In the genomic region with DNA sequence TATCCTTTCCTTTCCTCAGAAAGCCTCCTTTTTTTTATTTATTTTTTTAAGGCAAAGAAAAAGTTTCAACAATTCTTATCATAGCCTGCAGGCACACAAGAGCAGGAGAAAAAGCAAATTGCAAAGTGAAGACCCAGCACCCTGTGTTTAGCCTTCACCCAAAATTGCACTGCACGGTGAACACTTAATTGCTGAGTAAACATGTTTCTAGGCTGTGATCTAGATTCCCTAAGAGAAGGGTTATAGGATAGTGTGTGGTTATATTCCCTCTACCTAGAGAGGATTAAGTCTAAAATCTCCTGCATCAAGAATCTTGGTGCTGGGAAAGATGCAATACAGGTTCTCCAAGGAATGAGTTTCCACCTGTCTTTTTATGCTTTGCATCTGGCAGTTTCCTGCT, we compare ENCODE assay signal across 13 cellular contexts.
A peak's percentile ranks its signal among the peaks of the same experiment; 100 is the strongest.
DNase-seq lines count a peak whose midpoint lies in the region; ATAC-seq, FAIRE-seq and TF ChIP-seq lines count a peak whose summit lies in the region.
"Had no signal": no experiment of that assay in that cellular context is flagged by ENCODE, and none has a peak within 500 bp of the region (broad histone marks: within the 10 kb centered on the region; RNA-seq: fewer than 3 reads in every experiment).

No MANE protein-coding gene starts in this region.

- FAIRE-seq in K562 (lab: Jason Lieb, UNC): no peak

- H2AFZ ChIP-seq in K562 (ENCODE audit: low read depth, low read length): no peak overlapping the region

- H3K27me3 ChIP-seq in BLaER1: no peaks in the 10 kb centered on the region
- no peaks in the 10 kb centered on the region for H3K27me3 ChIP-seq in K562 (ENCODE audit: control insufficient read depth in 2 of 2, insufficient read depth in 2 of 2, low read length in 2 of 2)
- H3K27me3 ChIP-seq: BE2C, MG63 had no signal

- no peaks in the 10 kb centered on the region for H3K36me3 ChIP-seq in BLaER1
- H3K36me3 ChIP-seq in K562 (ENCODE audit: control insufficient read depth, insufficient read depth, low read length): no peaks in the 10 kb centered on the region
- H3K36me3 ChIP-seq: BE2C, MG63 had no signal

- no peaks in the 10 kb centered on the region for H3K79me2 ChIP-seq in K562 (ENCODE audit: control insufficient read depth, insufficient read depth, low read length)

- intact Hi-C loops in K562 (cut with micrococcal nuclease): no loop called here

- H3K9me3 ChIP-seq in BLaER1 (no peaks in the 10 kb centered on the region), K562 (replicated peaks; ENCODE audit: control insufficient read depth, insufficient read depth, low read depth, low read length) (no peaks in the 10 kb centered on the region)
- H3K9me3 ChIP-seq: BE2C had no signal

- TF ChIP-seq RAD21 in K562 (CRISPR knock-in tag; conservative IDR thresholded peaks at IDR 0.05 in 1 of 2, IDR thresholded peaks at IDR 0.05 in 1 of 2): no peak

- H3K27ac ChIP-seq in BLaER1 (no peak overlapping the region), K562 (ENCODE audit: extremely low read depth, low read depth, low read length) (no peak overlapping the region)

- POLR2A ChIA-PET in K562 (lab: Yijun Ruan, JAX): no interaction called here

- H4K20me1 ChIP-seq in BLaER1: no peaks in the 10 kb centered on the region
- no peaks in the 10 kb centered on the region for H4K20me1 ChIP-seq in K562 (replicated peaks; ENCODE audit: control insufficient read depth, insufficient read depth, low read length)

- TF ChIP-seq CTCF in K562 (IDR thresholded peaks at IDR 0.05 in 2 of 3, conservative IDR thresholded peaks at IDR 0.05 in 1 of 3; ENCODE audit: insufficient read depth in 2 of 3, low read depth in 1 of 3, low read length in 3 of 3): no peak

- DNase-seq in DMS53 (lab: John Stamatoyannopoulos, UW) (peak; percentile 49), NCI-H146 (lab: John Stamatoyannopoulos, UW) (peak; percentile 63), K562 (ENCODE audit: extremely low read depth in 1 of 4, low spot score in 3 of 4) (no peak), D341Med (ENCODE audit: low spot score) (no peak)
- DNase-seq: CD4-positive, alpha-beta memory T cell; Karpas-422; MG63; RPMI8226; SIG-M5 had no signal

- BruUV-seq in K562 (replicated peaks; lab: Mats Ljungman, UMichigan): no TSS peak

- TF ChIP-seq POLR2A in K562 (conservative IDR thresholded peaks at IDR 0.05): no peak

- no peak for TF ChIP-seq EP300 in K562 (IDR thresholded peaks at IDR 0.05; ENCODE audit: low read length)

- H3K4me1 ChIP-seq in BLaER1 (no peaks in the 10 kb centered on the region), K562 (replicated peaks in 1 of 2; ENCODE audit: control insufficient read depth in 2 of 2, insufficient read depth in 2 of 2, low read length in 2 of 2) (no peaks in the 10 kb centered on the region)

- CTCF ChIA-PET in K562 (lab: Yijun Ruan, JAX; ENCODE audit: low intra/inter-chr PET ratio): no interaction called here

- in situ Hi-C loops in K562 (cut with MboI): no loop called here

- H3K9ac ChIP-seq in BLaER1 (no peak overlapping the region), K562 (ENCODE audit: insufficient read depth in 1 of 2, low read depth in 2 of 2, low read length in 2 of 2) (no peak overlapping the region)

- 0 out of 2 replicates have a peak overlapping the region, but pooled peaks have one; percentile 1 for H3K4me2 ChIP-seq in BLaER1
- H3K4me2 ChIP-seq in K562 (ENCODE audit: insufficient read depth, low read length): no peak overlapping the region

- ATAC-seq in K562 (no peak), HG02642 (IDR thresholded peaks at IDR 0.05; ENCODE audit: poor library complexity, unreplicated experiment) (no peak), HG03521 (IDR thresholded peaks at IDR 0.05; ENCODE audit: unreplicated experiment) (no peak)

- 0% methylated on average over 1 of the region's 1 CpG for WGBS in K562 (ENCODE audit: insufficient coverage, low coverage, missing lambda C conversion rate)

- H3K4me3 ChIP-seq in BLaER1 (no peak overlapping the region), K562 (no peak overlapping the region)
- H3K4me3 ChIP-seq: MG63 had no signal

- H3K9me1 ChIP-seq in K562 (ENCODE audit: control insufficient read depth, insufficient read depth, low read length): no peaks in the 10 kb centered on the region

TF ChIP-seq in K562, 482 proteins besides CTCF, POLR2A, EP300 and RAD21:
- TF ChIP-seq USF1 (CRISPR knock-in tag; IDR thresholded peaks at IDR 0.05) (no peak), ZNF316 (IDR thresholded peaks at IDR 0.05) (peak; percentile 35; the same call in 1 of the 2 replicates)

Comparison
In these comparisons a context has a peak if more than half of its experiments do, and no peak if none do; other contexts are left out.
1. DNase-seq: peak in DMS53 (single experiment) and NCI-H146 (single experiment); none in K562 (0 of 4) and D341Med (single experiment).